In genomic region chr9:127848756-127849504, GRCh38 we compare ENCODE assay signal across 26 cellular contexts. TPM values are rescaled to one million over a fixed set of nuclear protein-coding genes. Genes with fewer than 3 reads are reported as not detected.
A peak's percentile ranks its signal among the peaks of the same experiment; 100 is the strongest.
DNase-seq lines count a peak whose midpoint lies in the region; ATAC-seq and TF ChIP-seq lines count a peak whose summit lies in the region.
"Had no signal": no experiment of that assay in that cellular context is flagged by ENCODE, and none has a peak within 500 bp of the region (broad histone marks: within the 10 kb centered on the region; RNA-seq: fewer than 3 reads in every experiment).

No MANE protein-coding gene starts in this region.

- H3K9me3 ChIP-seq in lower lobe of right lung: peaks cover 11% of the 10 kb centered on the region
- H3K9me3 ChIP-seq in subcutaneous abdominal adipose tissue (ENCODE audit: control insufficient read depth in 5 of 5, low read length in 5 of 5): peaks cover 0 to 8% (median 7%) of the 10 kb centered on the region in 5 donors
- H3K9me3 ChIP-seq in MM.1S (replicated peaks; ENCODE audit: insufficient read depth, low read length): no peaks in the 10 kb centered on the region

- TF ChIP-seq CTCF in WTC11 (IDR thresholded peaks at IDR 0.05) (no peak), lower lobe of right lung (IDR thresholded peaks at IDR 0.05) (no peak), MM.1S (IDR thresholded peaks at IDR 0.05; ENCODE audit: low read length) (no peak)

- peak overlapping the region; percentile 86 for H3K4me3 ChIP-seq in lower lobe of right lung
- peak overlapping the region in 4 of 5 donors; percentile 32 to 96 (median 64) for H3K4me3 ChIP-seq in subcutaneous abdominal adipose tissue (ENCODE audit: low read depth in 1 of 5, low read length in 5 of 5)
- H3K4me3 ChIP-seq in MM.1S (ENCODE audit: low read length): no peak overlapping the region
- H3K4me3 ChIP-seq: cardiac muscle cell, GM23338, Peyer's patch, SJSA1 had no signal

- intact Hi-C loops in lower lobe of right lung (cut with DNase I): no loop called here

- H3K36me3 ChIP-seq in lower lobe of right lung (peaks cover 18% of the 10 kb centered on the region), subcutaneous abdominal adipose tissue (ENCODE audit: control insufficient read depth in 5 of 5, insufficient read depth in 5 of 5, low read length in 5 of 5) (peaks cover 0 to 30% (median 5%) of the 10 kb centered on the region in 5 donors), MM.1S (replicated peaks; ENCODE audit: insufficient read depth, low read length) (no peaks in the 10 kb centered on the region)
- H3K36me3 ChIP-seq: cardiac muscle cell had no signal

- H3K4me3 Mint-ChIP-seq in WTC11: no peak overlapping the region
- H3K4me3 Mint-ChIP-seq: activated CD4-positive, alpha-beta T cell treated with anti-CD3 and anti-CD28 coated beads for 36 hours; dendritic cell treated with granulocyte-macrophage colony-stimulating factor and Interleukin-4, amounts not matched to agents 40 ng/mL and 50 ng/mL, for 4 days; GM23338; memory B cell; type B pancreatic cell had no signal

- CTCF ChIA-PET in WTC11 (lab: Charles Lee): no interaction called here

- H3K79me2 ChIP-seq in MM.1S (ENCODE audit: low read length): no peaks in the 10 kb centered on the region

- peak overlapping the region in 1 of 5 donors; percentile 60 for H3K9ac ChIP-seq in subcutaneous abdominal adipose tissue (ENCODE audit: low read length in 5 of 5)
- H3K9ac ChIP-seq in MM.1S (ENCODE audit: low read length): no peak overlapping the region

- no peaks in the 10 kb centered on the region for H3K9me2 ChIP-seq in MM.1S (replicated peaks; ENCODE audit: insufficient read depth, low read length)

- H2AFZ ChIP-seq in MM.1S (ENCODE audit: low read length): no peak overlapping the region
- H2AFZ ChIP-seq: GM23338 had no signal

- H3K27ac Mint-ChIP-seq in activated naive CD4-positive, alpha-beta T cell treated with anti-CD3 and anti-CD28 coated beads, Interleukin-2, amount 50 U/mL, for 72 hours: peak overlapping the region; percentile 41 to 58
- H3K27ac Mint-ChIP-seq in WTC11: peak overlapping the region; percentile 57
- H3K27ac Mint-ChIP-seq: activated CD4-positive, alpha-beta T cell treated with anti-CD3 and anti-CD28 coated beads for 36 hours; GM23338; memory B cell had no signal

- H3K27ac ChIP-seq in lower lobe of right lung: peak overlapping the region; percentile 88
- peak overlapping the region; percentile 86 for H3K27ac ChIP-seq in subcutaneous abdominal adipose tissue (ENCODE audit: low read depth, low read length)
- no peak overlapping the region for H3K27ac ChIP-seq in MM.1S (ENCODE audit: low read length)
- H3K27ac ChIP-seq: cardiac muscle cell, SJSA1 had no signal

- ATAC-seq in activated naive CD4-positive, alpha-beta T cell treated with anti-CD3 and anti-CD28 coated beads, Interleukin-2, amount 50 U/mL, for 72 hours: no peak
- ATAC-seq in WTC11 (no peak), lower lobe of right lung (no peak), GM18909 (IDR thresholded peaks at IDR 0.05; ENCODE audit: poor library complexity, unreplicated experiment) (no peak)
- ATAC-seq: activated CD4-positive, alpha-beta T cell treated with anti-CD3 and anti-CD28 coated beads for 36 hours; GM23338 had no signal

- H3K9me3 Mint-ChIP-seq in activated naive CD4-positive, alpha-beta T cell treated with anti-CD3 and anti-CD28 coated beads, Interleukin-2, amount 50 U/mL, for 72 hours: peaks cover 9 to 16% of the 10 kb centered on the region in 2 donors
- H3K9me3 Mint-ChIP-seq in WTC11: peaks cover 16% of the 10 kb centered on the region

- no peak overlapping the region for H3K4me2 ChIP-seq in MM.1S (ENCODE audit: low read depth, low read length)
- H3K4me2 ChIP-seq: GM23338 had no signal

- H4K20me1 ChIP-seq in MM.1S (ENCODE audit: insufficient read depth, low read length): no peaks in the 10 kb centered on the region

- H3K4me1 Mint-ChIP-seq in WTC11: peaks cover 12% of the 10 kb centered on the region

- H3K4me1 ChIP-seq in lower lobe of right lung: peaks cover 69% of the 10 kb centered on the region
- H3K4me1 ChIP-seq in subcutaneous abdominal adipose tissue (ENCODE audit: control insufficient read depth in 5 of 5, insufficient read depth in 5 of 5, low read length in 5 of 5): peaks cover 3 to 87% (median 53%) of the 10 kb centered on the region in 5 donors
- no peaks in the 10 kb centered on the region for H3K4me1 ChIP-seq in MM.1S (ENCODE audit: low read length)

- POLR2A ChIA-PET in WTC11 (lab: Charles Lee): no interaction called here

- H3K36me3 Mint-ChIP-seq in activated naive CD4-positive, alpha-beta T cell treated with anti-CD3 and anti-CD28 coated beads, Interleukin-2, amount 50 U/mL, for 72 hours: peaks cover 23 to 44% of the 10 kb centered on the region in 2 donors
- H3K36me3 Mint-ChIP-seq in WTC11: peaks cover 12% of the 10 kb centered on the region
- H3K36me3 Mint-ChIP-seq: type B pancreatic cell had no signal

- no peaks in the 10 kb centered on the region for H3F3A ChIP-seq in MM.1S (ENCODE audit: insufficient read depth, low read length)

- H3K27me3 ChIP-seq in lower lobe of right lung (ENCODE audit: low read depth) (no peaks in the 10 kb centered on the region), subcutaneous abdominal adipose tissue (ENCODE audit: control insufficient read depth in 5 of 5, insufficient read depth in 4 of 5, low read length in 5 of 5) (no peaks in the 10 kb centered on the region), MM.1S (replicated peaks; ENCODE audit: insufficient read depth, low read length) (peaks cover 7% of the 10 kb centered on the region; the same call in 1 of the 2 replicates)
- H3K27me3 ChIP-seq: cardiac muscle cell, Peyer's patch, SJSA1 had no signal

- no peaks in the 10 kb centered on the region for H3K27me3 Mint-ChIP-seq in WTC11 (ENCODE audit: low read depth)
- H3K27me3 Mint-ChIP-seq: activated CD4-positive, alpha-beta T cell treated with anti-CD3 and anti-CD28 coated beads for 36 hours; dendritic cell treated with granulocyte-macrophage colony-stimulating factor and Interleukin-4, amounts not matched to agents 40 ng/mL and 50 ng/mL, for 4 days; memory B cell; type B pancreatic cell had no signal

- DNase-seq in activated naive CD4-positive, alpha-beta T cell treated with anti-CD3 and anti-CD28 coated beads, Interleukin-2, amount 50 U/mL, for 72 hours (ENCODE audit: low spot score in 2 of 2): no peak
- DNase-seq in activated naive CD4-positive, alpha-beta T cell treated with Interleukin-2 at 50 U/mL for 16 hours: no peak
- DNase-seq in WTC11 (ENCODE audit: low spot score) (no peak), lower lobe of right lung (no peak), MM.1S (no peak), DMS79 treated with DMSO at 0.1 percent for 48 hours (lab: John Stamatoyannopoulos, UW) (no peak)
- DNase-seq: activated CD4-positive, alpha-beta T cell treated with anti-CD3 and anti-CD28 coated beads for 36 hours; activated naive CD4-positive, alpha-beta T cell treated with anti-CD3 and anti-CD28 coated beads, Interleukin-2, amount 50 U/mL, for 16 hours; anterior cingulate cortex; DMS79; Kasumi-1; NCI-H187; NCI-H526 treated with DMSO at 0.1 percent for 48 hours; Peyer's patch; retina; stimulated activated CD4-positive, alpha-beta T cell treated with anti-CD3 and anti-CD28 coated beads, Interleukin-4, amount 100 ng/mL, for 1 hour; stimulated activated naive CD4-positive, alpha-beta T cell; T-helper 1 cell had no signal

TF ChIP-seq in WTC11, 78 proteins besides CTCF, POLR2A, EP300 and RAD21:
- TF ChIP-seq CREB1 (CRISPR knock-in tag; IDR thresholded peaks at IDR 0.05) (no peak), ZNF281 (CRISPR knock-in tag; IDR thresholded peaks at IDR 0.05) (no peak), ZNF138 (CRISPR knock-in tag; conservative IDR thresholded peaks at IDR 0.05) (no peak), IRF1 (CRISPR knock-in tag; IDR thresholded peaks at IDR 0.05) (no peak)

RNA-seq across cellular contexts. Expression of gene ENG, which starts 5.5 kb away (rescaled TPM):
- total RNA-seq in activated naive CD4-positive, alpha-beta T cell treated with anti-CD3 and anti-CD28 coated beads, Interleukin-2, amount 50 U/mL, for 72 hours: 10 to 100 TPM; 12.9 to 24.1 TPM
- total RNA-seq in WTC11 (2021) (3.7 to 4.4 TPM (median 4.2 TPM) in 3 replicates), lower lobe of right lung (323 TPM)

RNA-seq across cellular contexts. Expression of gene AK1, which starts 28.5 kb away (rescaled TPM):
- 10 to 100 TPM; 19.0 to 31.3 TPM for total RNA-seq in activated naive CD4-positive, alpha-beta T cell treated with anti-CD3 and anti-CD28 coated beads, Interleukin-2, amount 50 U/mL, for 72 hours
- 27.5 to 34.9 TPM (median 34.4 TPM) in 3 replicates for total RNA-seq in WTC11 (2021)
- total RNA-seq in lower lobe of right lung: 185 TPM

RNA-seq across cellular contexts. Expression of gene FPGS, which starts 46.2 kb away (rescaled TPM):
- total RNA-seq in activated naive CD4-positive, alpha-beta T cell treated with anti-CD3 and anti-CD28 coated beads, Interleukin-2, amount 50 U/mL, for 72 hours: 10 to 100 TPM; 64.8 to 73.8 TPM
- 67.7 to 81.7 TPM (median 69.3 TPM) in 3 replicates for total RNA-seq in WTC11 (2021)
- 55.4 TPM for total RNA-seq in lower lobe of right lung

RNA-seq across cellular contexts. Expression of gene ST6GALNAC6, which starts 50.5 kb away (rescaled TPM):
- 10 to 100 TPM; 55.2 to 56.1 TPM for total RNA-seq in activated naive CD4-positive, alpha-beta T cell treated with anti-CD3 and anti-CD28 coated beads, Interleukin-2, amount 50 U/mL, for 72 hours
- total RNA-seq in WTC11 (2021) (45.1 to 47.5 TPM (median 45.3 TPM) in 3 replicates), lower lobe of right lung (82.0 TPM)

Comparison
In these comparisons a context has a peak if more than half of its experiments do, and no peak if none do; other contexts are left out.
1. RNA of gene ENG, which starts 5.5 kb away (total RNA-seq): 323 TPM in lower lobe of right lung (single experiment); 12.9 to 24.1 TPM in activated naive CD4-positive, alpha-beta T cell treated with anti-CD3 and anti-CD28 coated beads, Interleukin-2, amount 50 U/mL, for 72 hours and 3.7 to 4.4 TPM in WTC11; every median in the first group is over 10 times any median in the second.